Comparison of ENCODE assay signal across 1 cellular context in genomic region chr4:70359115-70359661, GRCh38.
TF ChIP-seq lines count a peak whose summit lies in the region.

No MANE protein-coding gene starts in this region.

TF ChIP-seq in GM12878, 131 proteins besides CTCF, POLR2A, EP300 and RAD21 (continues in another document):
- TF ChIP-seq CBX3 (IDR thresholded peaks at IDR 0.05; ENCODE audit: borderline replicate concordance, low read depth) (no peak), FOS (IDR thresholded peaks at IDR 0.05; ENCODE audit: borderline replicate concordance, extremely low read depth, insufficient read length) (no peak), MAX (IDR thresholded peaks at IDR 0.05; ENCODE audit: low read depth, low read length) (no peak), IKZF1 (conservative IDR thresholded peaks at IDR 0.05) (0 out of 2 replicates have a peak, but pooled peaks have one; percentile 31), MTA3 (IDR thresholded peaks at IDR 0.05; ENCODE audit: borderline replicate concordance, low read length) (no peak), DPF2 (IDR thresholded peaks at IDR 0.05) (peak; percentile 45; the same call in 1 of the 2 replicates), NR2C2 (IDR thresholded peaks at IDR 0.05; ENCODE audit: borderline replicate concordance, control insufficient read depth, insufficient read length, low read depth) (no peak), PKNOX1 (IDR thresholded peaks at IDR 0.05) (0 out of 2 replicates have a peak, but pooled peaks have one; percentile 23), MTA2 (IDR thresholded peaks at IDR 0.05; ENCODE audit: low read depth) (peak; percentile 93), RAD51 (IDR thresholded peaks at IDR 0.05) (no peak), TARDBP (IDR thresholded peaks at IDR 0.05; ENCODE audit: borderline replicate concordance) (no peak), BHLHE40 (IDR thresholded peaks at IDR 0.05; ENCODE audit: borderline replicate concordance in 1 of 2, low read depth in 2 of 2, low read length in 1 of 2) (0 out of 4 replicates have a peak, but pooled peaks of 1 of the 2 experiments have one; percentile 40), ATF7 (IDR thresholded peaks at IDR 0.05; ENCODE audit: low read depth) (peak; percentile 92), POLR2AphosphoS2 (IDR thresholded peaks at IDR 0.05; ENCODE audit: low read depth, low read length) (no peak), CUX1 (IDR thresholded peaks at IDR 0.05; ENCODE audit: insufficient replicate concordance, low read depth, low read length) (no peak), NRF1 (conservative IDR thresholded peaks at IDR 0.05; ENCODE audit: low read depth, low read length) (no peak), ZNF207 (IDR thresholded peaks at IDR 0.05; ENCODE audit: borderline replicate concordance) (no peak), RELB (IDR thresholded peaks at IDR 0.05; ENCODE audit: low read depth) (no peak; the same call in 1 of the 2 replicates), NR2F1 (conservative IDR thresholded peaks at IDR 0.05) (peak; percentile 38; the same call in 1 of the 2 replicates), POU2F2 (IDR thresholded peaks at IDR 0.05; ENCODE audit: borderline replicate concordance, low read depth, low read length) (no peak), CEBPZ (IDR thresholded peaks at IDR 0.05; ENCODE audit: low read depth, low read length) (no peak), RCOR1 (conservative IDR thresholded peaks at IDR 0.05; ENCODE audit: low read depth, low read length) (no peak), EGR1 (IDR thresholded peaks at IDR 0.05; ENCODE audit: borderline replicate concordance in 1 of 2, low read depth in 2 of 2, low read length in 2 of 2) (no peak), ZBTB11 (CRISPR knock-in tag; IDR thresholded peaks at IDR 0.05) (no peak), FOXM1 (IDR thresholded peaks at IDR 0.05; ENCODE audit: low read depth, low read length) (no peak), SKIL (IDR thresholded peaks at IDR 0.05; ENCODE audit: low read depth, poor library complexity, severe bottlenecking) (no peak), BCL3 (IDR thresholded peaks at IDR 0.05; ENCODE audit: borderline replicate concordance, insufficient read depth, low read depth, low read length, poor library complexity, severe bottlenecking) (no peak), JUNB (IDR thresholded peaks at IDR 0.05) (no peak), IKZF2 (IDR thresholded peaks at IDR 0.05) (peak; percentile 35 to 57; a peak in 3 of 4 replicates), MXI1 (IDR thresholded peaks at IDR 0.05; ENCODE audit: low read depth, low read length) (no peak), MEF2B (IDR thresholded peaks at IDR 0.05; ENCODE audit: partially characterized antibody, poor library complexity, severe bottlenecking) (peak; percentile 36), ZBTB40 (IDR thresholded peaks at IDR 0.05; ENCODE audit: borderline replicate concordance) (no peak), SMAD5 (IDR thresholded peaks at IDR 0.05; ENCODE audit: low read depth) (no peak)
